ENCODE assay signal across 13 cellular contexts in genomic region chr11:64687204-64687603, GRCh38. TPM values are rescaled to one million over a fixed set of nuclear protein-coding genes. Genes with fewer than 3 reads are reported as not detected.
DNase-seq lines count a peak whose midpoint lies in the region; ATAC-seq, FAIRE-seq and TF ChIP-seq lines count a peak whose summit lies in the region.
"Had no signal": no experiment of that assay in that cellular context is flagged by ENCODE, and none has a peak within 500 bp of the region (broad histone marks: within the 10 kb centered on the region; RNA-seq: fewer than 3 reads in every experiment).

No MANE protein-coding gene starts in this region.

- intact Hi-C loops in Right ventricle myocardium inferior (cut with DNase I): no loop called here
- intact Hi-C loops in vagina (cut with DNase I): no loop called here

- H2AK5ac ChIP-seq in neuronal stem cell (ENCODE audit: low read depth, low read length): peak overlapping the region; percentile 58

- no peak overlapping the region for H2AFZ ChIP-seq in neuronal stem cell (ENCODE audit: low read length)

- H3K36me3 ChIP-seq in right atrium auricular region (no peaks in the 10 kb centered on the region), neuronal stem cell (replicated peaks in 1 of 2; ENCODE audit: control insufficient read depth in 2 of 2, insufficient read depth in 2 of 2, low read length in 2 of 2) (no peaks in the 10 kb centered on the region), vagina (no peaks in the 10 kb centered on the region)
- H3K36me3 ChIP-seq: upper lobe of left lung had no signal

- H3K4me1 ChIP-seq in right atrium auricular region: peaks cover 0 to 17% of the 10 kb centered on the region in 2 donors
- H3K4me1 ChIP-seq in neuronal stem cell (ENCODE audit: control insufficient read depth in 2 of 2, insufficient read depth in 1 of 2, low read depth in 1 of 2, low read length in 2 of 2): peaks cover 3 to 14% of the 10 kb centered on the region in 2 donors
- H3K4me1 ChIP-seq in vagina: peaks cover 18% of the 10 kb centered on the region

- DNase-seq in Right ventricle myocardium inferior (ENCODE audit: missing footprints) (no peak), right atrium auricular region (ENCODE audit: low spot score) (no peak), globus pallidus (ENCODE audit: low spot score) (peak; percentile 99), neuronal stem cell (ENCODE audit: low spot score) (no peak), vagina (ENCODE audit: extremely low spot score in 2 of 2) (no peak), GM12892 (ENCODE audit: insufficient read length) (no peak), AG20443 (ENCODE audit: low spot score) (no peak)
- DNase-seq in activated CD8-positive, alpha-beta memory T cell treated with anti-CD3 and anti-CD28 coated beads for 24 hours: no peak
- DNase-seq: activated CD4-positive, alpha-beta T cell treated with anti-CD3 and anti-CD28 coated beads for 4 hours; DMS153 had no signal

- no peak overlapping the region for H2BK12ac ChIP-seq in neuronal stem cell (ENCODE audit: low read length)

- TF ChIP-seq POLR2A in vagina (IDR thresholded peaks at IDR 0.05): no peak
- TF ChIP-seq POLR2A in GM12892 (IDR thresholded peaks at IDR 0.05; ENCODE audit: low read depth, low read length): no peak

- H3K27me3 ChIP-seq in right atrium auricular region (no peaks in the 10 kb centered on the region), neuronal stem cell (ENCODE audit: control insufficient read depth in 3 of 3, insufficient read depth in 3 of 3, low read depth in 1 of 3, low read length in 3 of 3) (peaks cover 0 to 2% (median 0%) of the 10 kb centered on the region in 3 experiments), vagina (no peaks in the 10 kb centered on the region)
- H3K27me3 ChIP-seq: upper lobe of left lung had no signal

- H3K9ac ChIP-seq in neuronal stem cell (ENCODE audit: low read depth, low read length, poor library complexity): peak overlapping the region; percentile 68

- H4K91ac ChIP-seq in neuronal stem cell (ENCODE audit: low read depth, low read length, poor library complexity): no peak overlapping the region

- TF ChIP-seq CTCF in right atrium auricular region (IDR thresholded peaks at IDR 0.05) (no peak), vagina (IDR thresholded peaks at IDR 0.05) (no peak)

- peak; percentile 24 for ATAC-seq in Right ventricle myocardium inferior

- H3K4me3 ChIP-seq in right atrium auricular region (no peak overlapping the region), neuronal stem cell (ENCODE audit: low read length in 2 of 2) (no peak overlapping the region), vagina (no peak overlapping the region)
- H3K4me3 ChIP-seq: K562, smooth muscle cell, upper lobe of left lung had no signal

- H3K79me1 ChIP-seq in neuronal stem cell (ENCODE audit: low read depth, low read length): no peaks in the 10 kb centered on the region

- no peak overlapping the region for H2BK5ac ChIP-seq in neuronal stem cell (ENCODE audit: low read length)

- no peak for FAIRE-seq in GM12892 (lab: Jason Lieb, UNC)
- FAIRE-seq: K562 had no signal

- H2BK120ac ChIP-seq in neuronal stem cell (ENCODE audit: low read depth, low read length): no peak overlapping the region

- no peak overlapping the region for H3K4me2 ChIP-seq in neuronal stem cell (ENCODE audit: insufficient read depth, low read length, poor library complexity, severe bottlenecking)
- H3K4me2 ChIP-seq: smooth muscle cell had no signal

- peak overlapping the region; percentile 77 for H3K14ac ChIP-seq in neuronal stem cell (ENCODE audit: low read length)

- H3K23ac ChIP-seq in neuronal stem cell (ENCODE audit: low read depth, low read length, poor library complexity): no peak overlapping the region

- H3K9me3 ChIP-seq in right atrium auricular region (no peaks in the 10 kb centered on the region), neuronal stem cell (replicated peaks in 1 of 2; ENCODE audit: control insufficient read depth in 2 of 2, insufficient read depth in 1 of 2, low read depth in 1 of 2, low read length in 2 of 2) (no peaks in the 10 kb centered on the region), vagina (no peaks in the 10 kb centered on the region)
- H3K9me3 ChIP-seq: upper lobe of left lung had no signal

- H2BK15ac ChIP-seq in neuronal stem cell (ENCODE audit: low read length): no peak overlapping the region

- H3K27ac ChIP-seq in right atrium auricular region (no peak overlapping the region), neuronal stem cell (replicated peaks; ENCODE audit: low read length) (no peak overlapping the region), vagina (peak overlapping the region; percentile 77)

- H4K8ac ChIP-seq in neuronal stem cell (ENCODE audit: low read depth, low read length): no peak overlapping the region

- H3K4ac ChIP-seq in neuronal stem cell (ENCODE audit: low read length): no peak overlapping the region

- H3K18ac ChIP-seq in neuronal stem cell (ENCODE audit: low read length): peak overlapping the region; percentile 55

- no CpG with 5 or more reads among the region's 6 CpGs for WGBS in neuronal stem cell (ENCODE audit: extremely low coverage in 2 of 2, insufficient read length in 2 of 2, insufficient replicate concordance in 1 of 2), 2 donors

RNA-seq across cellular contexts. Expression of gene NRXN2, which starts 35.8 kb away (rescaled TPM):
- 1.9 TPM for total RNA-seq in Right ventricle myocardium inferior
- total RNA-seq in right atrium auricular region: 1 to 10 TPM in 1 of 2 donors, under 1 TPM in 1; 0.85 to 1.4 TPM
- polyA plus RNA-seq in neuronal stem cell (2013, experiment 1 of 2): 33.3 TPM
- 33.6 TPM for polyA plus RNA-seq in neuronal stem cell (2013, experiment 2 of 2)
- 16.9 TPM for total RNA-seq in vagina
- polyA plus RNA-seq in GM12892 (2012; ENCODE audit: missing spikeins): 0.36 TPM

RNA-seq across cellular contexts. Expression of gene RASGRP2, which starts 56.7 kb away (rescaled TPM):
- 46.8 TPM for total RNA-seq in Right ventricle myocardium inferior
- total RNA-seq in right atrium auricular region: 10 to 100 TPM; 28.1 to 30.4 TPM
- polyA plus RNA-seq in neuronal stem cell (2013, experiment 1 of 2): 1.3 TPM
- polyA plus RNA-seq in neuronal stem cell (2013, experiment 2 of 2): 1.4 TPM
- total RNA-seq in vagina: 27.5 TPM
- polyA plus RNA-seq in GM12892 (2012; ENCODE audit: missing spikeins): 2.4 TPM
